ENCODE assay signal across 13 cellular contexts in genomic region chr22:26513852-26514251, GRCh38. TPM values are rescaled to one million over a fixed set of nuclear protein-coding genes. Genes with fewer than 3 reads are reported as not detected.
DNase-seq lines count a peak whose midpoint lies in the region; ATAC-seq and TF ChIP-seq lines count a peak whose summit lies in the region.
"Had no signal": no experiment of that assay in that cellular context is flagged by ENCODE, and none has a peak within 500 bp of the region (broad histone marks: within the 10 kb centered on the region; RNA-seq: fewer than 3 reads in every experiment).

No MANE protein-coding gene starts in this region.

- no peak overlapping the region for H2AFZ ChIP-seq in PC-9
- H2AFZ ChIP-seq in smooth muscle cell (ENCODE audit: low read depth), result no peak overlapping the region

- TF ChIP-seq CTCF in PC-9 (conservative IDR thresholded peaks at IDR 0.05), result no peak
- no peak for TF ChIP-seq CTCF in endodermal cell (conservative IDR thresholded peaks at IDR 0.05)
- TF ChIP-seq CTCF in smooth muscle cell (IDR thresholded peaks at IDR 0.05; ENCODE audit: borderline replicate concordance, insufficient read depth, poor library complexity, severe bottlenecking), result no peak
- TF ChIP-seq CTCF in colonic mucosa (IDR thresholded peaks at IDR 0.05), result no peak

- H4K20me1 ChIP-seq in PC-9 (ENCODE audit: insufficient read depth), result no peaks in the 10 kb centered on the region
- no peaks in the 10 kb centered on the region for H4K20me1 ChIP-seq in smooth muscle cell (ENCODE audit: low read depth)

- DNase-seq in activated T-cell treated with anti-CD3 and anti-CD28 coated beads, Interleukin-2, amount 50 U/mL, for 72 hours, result no peak
- DNase-seq in activated T-cell treated with anti-CD3 and anti-CD28 coated beads for 4 hours (no peak), PC-9 (no peak), endodermal cell (no peak), smooth muscle cell (lab: John Stamatoyannopoulos, UW; ENCODE audit: unreplicated experiment) (no peak), NCI-H2196 (lab: John Stamatoyannopoulos, UW; ENCODE audit: unreplicated experiment) (no peak), activated gamma-delta T cell (lab: John Stamatoyannopoulos, UW) (no peak), colonic mucosa (no peak)
- DNase-seq: effector memory CD8-positive, alpha-beta T cell; SHP77; sigmoid colon; upper lobe of left lung had no signal

- CTCF ChIA-PET in PC-9 (lab: Charles Lee), result no interaction called here

- peaks cover 9 to 12% of the 10 kb centered on the region in 2 donors for H3K36me3 Mint-ChIP-seq in activated T-cell treated with anti-CD3 and anti-CD28 coated beads, Interleukin-2, amount 50 U/mL, for 72 hours (ENCODE audit: insufficient read depth in 2 of 2)
- H3K36me3 Mint-ChIP-seq in endodermal cell (ENCODE audit: low read depth), result peaks cover 17% of the 10 kb centered on the region

- 0 out of 2 replicates have a peak, but pooled peaks cover 8% of the 10 kb centered on the region for H3K36me3 ChIP-seq in PC-9 (ENCODE audit: low read depth)
- peaks cover 20% of the 10 kb centered on the region for H3K36me3 ChIP-seq in endodermal cell (ENCODE audit: control insufficient read depth, insufficient read depth, low read length)
- peaks cover 4% of the 10 kb centered on the region for H3K36me3 ChIP-seq in smooth muscle cell (ENCODE audit: low read depth)
- H3K36me3 ChIP-seq in colonic mucosa, result no peaks in the 10 kb centered on the region

- H3K27ac Mint-ChIP-seq in activated T-cell treated with anti-CD3 and anti-CD28 coated beads, Interleukin-2, amount 50 U/mL, for 72 hours, result no peak overlapping the region
- H3K27ac Mint-ChIP-seq in endodermal cell, result peak overlapping the region; percentile 98

- no peak overlapping the region for H3K27ac ChIP-seq in PC-9
- H3K27ac ChIP-seq in endodermal cell (ENCODE audit: low read depth, low read length), result no peak overlapping the region
- H3K27ac ChIP-seq in smooth muscle cell (ENCODE audit: low read depth), result peak overlapping the region; percentile 81
- H3K27ac ChIP-seq in colonic mucosa, result no peak overlapping the region
- H3K27ac ChIP-seq: sigmoid colon, upper lobe of left lung had no signal

- peak overlapping the region; percentile 95; the same call in 1 of the 2 replicates for H3K4me3 ChIP-seq in PC-9
- peak overlapping the region; percentile 99 for H3K4me3 ChIP-seq in endodermal cell (ENCODE audit: low read length)
- no peak overlapping the region for H3K4me3 ChIP-seq in smooth muscle cell
- no peak overlapping the region for H3K4me3 ChIP-seq in colonic mucosa

- H3K9me3 ChIP-seq in PC-9 (ENCODE audit: insufficient read depth, low read depth), result no peaks in the 10 kb centered on the region
- no peaks in the 10 kb centered on the region for H3K9me3 ChIP-seq in endodermal cell (ENCODE audit: control insufficient read depth, low read length)
- no peaks in the 10 kb centered on the region for H3K9me3 ChIP-seq in smooth muscle cell (replicated peaks; ENCODE audit: low read depth)
- no peaks in the 10 kb centered on the region for H3K9me3 ChIP-seq in colonic mucosa
- H3K9me3 ChIP-seq: sigmoid colon, upper lobe of left lung had no signal

- no peaks in the 10 kb centered on the region for H3K9me3 Mint-ChIP-seq in activated T-cell treated with anti-CD3 and anti-CD28 coated beads, Interleukin-2, amount 50 U/mL, for 72 hours
- no peaks in the 10 kb centered on the region for H3K9me3 Mint-ChIP-seq in endodermal cell
- H3K9me3 Mint-ChIP-seq: effector memory CD8-positive, alpha-beta T cell had no signal

- no peaks in the 10 kb centered on the region for H3K27me3 Mint-ChIP-seq in activated T-cell treated with anti-CD3 and anti-CD28 coated beads, Interleukin-2, amount 50 U/mL, for 72 hours (ENCODE audit: low read depth)
- H3K27me3 Mint-ChIP-seq in endodermal cell (ENCODE audit: insufficient read depth), result no peaks in the 10 kb centered on the region
- H3K27me3 Mint-ChIP-seq: effector memory CD8-positive, alpha-beta T cell had no signal

- no TSS peak for BruUV-seq in PC-9 (replicated peaks; lab: Mats Ljungman, UMichigan)

- POLR2A ChIA-PET in PC-9 (lab: Charles Lee; ENCODE audit: unreplicated experiment), result interaction anchor here (0.7 kb wide), 1 partner anchor 1267 kb away, joined by 8 read pairs; no protein-coding TSS in a partner anchor

- no peak for ATAC-seq in activated T-cell treated with anti-CD3 and anti-CD28 coated beads, Interleukin-2, amount 50 U/mL, for 72 hours (replicated peaks in 1 of 2)
- ATAC-seq: activated CD4-positive, CD25-positive, alpha-beta regulatory T cell treated with anti-CD3 and anti-CD28 coated beads, Interleukin-2, amount 50 U/mL, for 24 hours; effector memory CD8-positive, alpha-beta T cell had no signal

- intact Hi-C loops in PC-9 (cut with micrococcal nuclease; ENCODE audit: unreplicated experiment) (no loop called here), colonic mucosa (cut with DNase I) (no loop called here)

- H3K4me1 Mint-ChIP-seq in activated T-cell treated with anti-CD3 and anti-CD28 coated beads, Interleukin-2, amount 50 U/mL, for 72 hours (ENCODE audit: low read depth), result peaks cover 46% of the 10 kb centered on the region
- peaks cover 21% of the 10 kb centered on the region for H3K4me1 Mint-ChIP-seq in endodermal cell

- H3K27me3 ChIP-seq in PC-9 (ENCODE audit: insufficient read depth, low read depth) (no peaks in the 10 kb centered on the region), endodermal cell (ENCODE audit: control insufficient read depth, insufficient read depth, low read length, poor library complexity, severe bottlenecking) (no peaks in the 10 kb centered on the region), smooth muscle cell (ENCODE audit: low read depth) (no peaks in the 10 kb centered on the region), colonic mucosa (no peaks in the 10 kb centered on the region)
- H3K27me3 ChIP-seq: sigmoid colon, upper lobe of left lung had no signal

- H3K4me1 ChIP-seq in PC-9 (replicated peaks; ENCODE audit: insufficient read depth) (peaks cover 22% of the 10 kb centered on the region), endodermal cell (ENCODE audit: control insufficient read depth, insufficient read depth, low read length) (no peaks in the 10 kb centered on the region), smooth muscle cell (ENCODE audit: low read depth) (peaks cover 11% of the 10 kb centered on the region), colonic mucosa (peaks cover 7% of the 10 kb centered on the region)

- H3K4me3 Mint-ChIP-seq in activated T-cell treated with anti-CD3 and anti-CD28 coated beads, Interleukin-2, amount 50 U/mL, for 72 hours, result peak overlapping the region; percentile 99
- peak overlapping the region; percentile 97 for H3K4me3 Mint-ChIP-seq in endodermal cell

- H3K79me2 ChIP-seq in PC-9 (ENCODE audit: low read depth) (peaks cover 33% of the 10 kb centered on the region), smooth muscle cell (ENCODE audit: low read depth) (peaks cover 23% of the 10 kb centered on the region)

- H3F3A ChIP-seq in PC-9 (ENCODE audit: insufficient read depth, low read depth) (no peaks in the 10 kb centered on the region), smooth muscle cell (ENCODE audit: low read depth) (no peaks in the 10 kb centered on the region)

- H3K4me2 ChIP-seq in PC-9, result peak overlapping the region; percentile 100
- peak overlapping the region; percentile 95 for H3K4me2 ChIP-seq in smooth muscle cell

- 91 to 97% methylated on average over 1 of the region's 1 CpG for WGBS in endodermal cell (ENCODE audit: insufficient coverage in 1 of 2, insufficient read length in 1 of 2), 2 experiments
- WGBS in smooth muscle cell (ENCODE audit: low lambda C conversion rate), result 85% methylated on average over 1 of the region's 1 CpG

- no peaks in the 10 kb centered on the region for H3K9me2 ChIP-seq in PC-9 (ENCODE audit: insufficient read depth)

- no peak overlapping the region for H3K9ac ChIP-seq in endodermal cell (ENCODE audit: extremely low read depth, low read length, poor library complexity, severe bottlenecking)
- H3K9ac ChIP-seq in smooth muscle cell (ENCODE audit: low read depth), result no peak overlapping the region
- H3K9ac ChIP-seq in colonic mucosa (ENCODE audit: low read depth in 2 of 2, low read length in 2 of 2), result no peak overlapping the region

RNA-seq across cellular contexts. Expression of gene TFIP11, which starts 1.6 kb away (rescaled TPM):
- total RNA-seq in activated T-cell treated with anti-CD3 and anti-CD28 coated beads, Interleukin-2, amount 50 U/mL, for 72 hours, result 10 to 100 TPM; 47.0 to 62.5 TPM
- total RNA-seq in PC-9 (2021), result 17.3 and 18.5 TPM in 2 replicates
- 10 to 100 TPM; 28.4 to 28.9 TPM for total RNA-seq in endodermal cell
- 21.4 TPM for polyA plus RNA-seq in endodermal cell (2013, experiment 1 of 2)
- polyA plus RNA-seq in endodermal cell (2013, experiment 2 of 2), result 23.5 TPM
- 22.5 and 34.9 TPM in 2 replicates for total RNA-seq in smooth muscle cell
- 25.7 and 27.7 TPM in 2 replicates for polyA plus RNA-seq in smooth muscle cell
- 10 to 100 TPM; 31.8 to 36.4 TPM for total RNA-seq in colonic mucosa

RNA-seq across cellular contexts. Expression of gene SRRD, which starts 30.2 kb away (rescaled TPM):
- total RNA-seq in activated T-cell treated with anti-CD3 and anti-CD28 coated beads, Interleukin-2, amount 50 U/mL, for 72 hours, result 10 to 100 TPM; 13.5 to 20.0 TPM
- total RNA-seq in PC-9 (2021) (7.1 and 9.5 TPM in 2 replicates), endodermal cell (10 to 100 TPM; 27.4 to 30.0 TPM), smooth muscle cell (20.7 and 35.8 TPM in 2 replicates), colonic mucosa (10 to 100 TPM; 11.8 to 16.4 TPM)
- polyA plus RNA-seq in endodermal cell (2013, experiment 1 of 2), result 26.7 TPM
- polyA plus RNA-seq in endodermal cell (2013, experiment 2 of 2), result 25.2 TPM
- polyA plus RNA-seq in smooth muscle cell, result 34.5 and 38.6 TPM in 2 replicates

RNA-seq across cellular contexts. Expression of gene HPS4, which starts 30.3 kb away (rescaled TPM):
- 10 to 100 TPM; 50.5 to 62.2 TPM for total RNA-seq in activated T-cell treated with anti-CD3 and anti-CD28 coated beads, Interleukin-2, amount 50 U/mL, for 72 hours
- 21.2 and 33.1 TPM in 2 replicates for total RNA-seq in PC-9 (2021)
- 10 to 100 TPM; 41.7 to 57.6 TPM for total RNA-seq in endodermal cell
- polyA plus RNA-seq in endodermal cell (2013, experiment 1 of 2), result 45.7 TPM
- 41.7 TPM for polyA plus RNA-seq in endodermal cell (2013, experiment 2 of 2)
- total RNA-seq in smooth muscle cell, result 23.5 and 46.3 TPM in 2 replicates
- polyA plus RNA-seq in smooth muscle cell, result 18.2 and 21.2 TPM in 2 replicates
- total RNA-seq in colonic mucosa, result 10 to 100 TPM; 23.8 to 26.3 TPM

Comparison
In these comparisons a context has a peak if more than half of its experiments do, and no peak if none do; other contexts are left out.
1. H3K4me3 ChIP-seq: peak in PC-9 (single experiment) and endodermal cell (single experiment); none in smooth muscle cell (single experiment) and colonic mucosa (single experiment).